ENCODE assay signal across 21 cellular contexts in genomic region chr10:95496246-95496911, GRCh38.
DNase-seq lines count a peak whose midpoint lies in the region; ATAC-seq and TF ChIP-seq lines count a peak whose summit lies in the region.
"Had no signal": no experiment of that assay in that cellular context is flagged by ENCODE, and none has a peak within 500 bp of the region (broad histone marks: within the 10 kb centered on the region; RNA-seq: fewer than 3 reads in every experiment).

No MANE protein-coding gene starts in this region.

- H3K79me2 ChIP-seq in H9 (ENCODE audit: insufficient read depth, low read length) = no peaks in the 10 kb centered on the region

- H2BK20ac ChIP-seq in H9 (ENCODE audit: low read depth, low read length, poor library complexity, severe bottlenecking) = no peak overlapping the region

- H3K27ac Mint-ChIP-seq in H9 (peak overlapping the region in 2 of 3 experiments; percentile 66 to 78; a peak in 3 of 7 replicates), WTC11 (peak overlapping the region; percentile 78; the same call in 1 of the 2 replicates)
- H3K27ac Mint-ChIP-seq: activated naive CD8-positive, alpha-beta T cell treated with anti-CD3 and anti-CD28 coated beads for 36 hours; activated T-helper 2 cell treated with anti-CD3 and anti-CD28 coated beads, Interferon-gamma antibody, Interleukin-2, Interleukin-4, amounts not matched to agents 10 μg/mL and 5 μg/mL and 100 μg/mL, durations not matched to agents 14 hours and 24 hours and 36 hours; memory B cell; naive thymus-derived CD4-positive, alpha-beta T cell had no signal

- peaks cover 30 to 36% of the 10 kb centered on the region in 2 experiments for H3K4me1 Mint-ChIP-seq in H9
- H3K4me1 Mint-ChIP-seq in WTC11 = peaks cover 51% of the 10 kb centered on the region
- H3K4me1 Mint-ChIP-seq: memory B cell; naive thymus-derived CD4-positive, alpha-beta T cell had no signal

- H3K23me2 ChIP-seq in H9 (ENCODE audit: insufficient read length, low read depth, low read length, poor library complexity, severe bottlenecking) = no peaks in the 10 kb centered on the region

- H3K27me3 Mint-ChIP-seq in H9 (ENCODE audit: low read depth) (no peaks in the 10 kb centered on the region), WTC11 (ENCODE audit: low read depth) (no peaks in the 10 kb centered on the region)

- H3K4me3 Mint-ChIP-seq in H9 (no peak overlapping the region), WTC11 (no peak overlapping the region)
- H3K4me3 Mint-ChIP-seq: activated naive CD8-positive, alpha-beta T cell treated with anti-CD3 and anti-CD28 coated beads for 36 hours; memory B cell; naive thymus-derived CD4-positive, alpha-beta T cell had no signal

- WGBS in H9 (ENCODE audit: extremely low coverage, insufficient read length, low lambda C conversion rate) = no CpG with 5 or more reads among the region's 2 CpGs

- no peak overlapping the region for H4K8ac ChIP-seq in H9 (replicated peaks; ENCODE audit: insufficient read length, low read depth, low read length)

- no peak overlapping the region for H3K4ac ChIP-seq in H9 (ENCODE audit: low read depth, low read length)

- H3K23ac ChIP-seq in H9 (ENCODE audit: insufficient read length, low read depth, low read length) = no peak overlapping the region

- no peaks in the 10 kb centered on the region; a peak in 1 of 5 replicates for H3K9me3 Mint-ChIP-seq in H9
- no peaks in the 10 kb centered on the region for H3K9me3 Mint-ChIP-seq in WTC11
- H3K9me3 Mint-ChIP-seq: activated naive CD8-positive, alpha-beta T cell treated with anti-CD3 and anti-CD28 coated beads for 36 hours; activated T-helper 2 cell treated with anti-CD3 and anti-CD28 coated beads, Interferon-gamma antibody, Interleukin-2, Interleukin-4, amounts not matched to agents 10 μg/mL and 5 μg/mL and 100 μg/mL, durations not matched to agents 14 hours and 24 hours and 36 hours; memory B cell had no signal

- H3K36me3 Mint-ChIP-seq in H9 (ENCODE audit: insufficient read depth in 1 of 3, low read depth in 3 of 3) = peaks cover 0 to 2% (median 0%) of the 10 kb centered on the region in 3 experiments; a peak in 1 of 7 replicates
- H3K36me3 Mint-ChIP-seq in WTC11 = no peaks in the 10 kb centered on the region
- H3K36me3 Mint-ChIP-seq: activated naive CD8-positive, alpha-beta T cell treated with anti-CD3 and anti-CD28 coated beads for 36 hours; memory B cell had no signal

- H3K4me3 ChIP-seq in stomach smooth muscle (ENCODE audit: low read length in 2 of 2) = no peak overlapping the region
- H3K4me3 ChIP-seq in WERI-Rb-1 (ENCODE audit: low read depth, low read length) = no peak overlapping the region
- H3K4me3 ChIP-seq: BLaER1 treated with 17β-estradiol and CSF1 and Interleukin-3, amounts not matched to agents 10 nM and 100 nM; GM12878 had no signal

- H3K79me1 ChIP-seq in H9 (ENCODE audit: insufficient read depth, low read depth, low read length, poor library complexity, severe bottlenecking) = no peaks in the 10 kb centered on the region

- no peak overlapping the region for H2BK5ac ChIP-seq in H9 (ENCODE audit: insufficient read length, low read length)

- no peak overlapping the region for H4K91ac ChIP-seq in H9 (ENCODE audit: insufficient read length, low read depth, low read length)

- H2BK120ac ChIP-seq in H9 (ENCODE audit: low read depth, low read length, poor library complexity, severe bottlenecking) = no peak overlapping the region

- H3K27ac ChIP-seq in H9 (ENCODE audit: insufficient read length, low read depth, low read length) (no peak overlapping the region), stomach smooth muscle (ENCODE audit: low read length) (peak overlapping the region; percentile 94), WERI-Rb-1 (no peak overlapping the region)
- H3K27ac ChIP-seq: BLaER1 treated with 17β-estradiol and CSF1 and Interleukin-3, amounts not matched to agents 10 nM and 100 nM; KMS-11; parathyroid adenoma had no signal

- no peaks in the 10 kb centered on the region for H4K20me1 ChIP-seq in H9 (ENCODE audit: control insufficient read depth, insufficient read depth, insufficient read length)
- H4K20me1 ChIP-seq: BLaER1 treated with 17β-estradiol and CSF1 and Interleukin-3, amounts not matched to agents 10 nM and 100 nM had no signal

- H3K4me2 ChIP-seq in H9 (ENCODE audit: insufficient read depth, insufficient read length, low read length) = no peak overlapping the region
- H3K4me2 ChIP-seq: BLaER1 treated with 17β-estradiol and CSF1 and Interleukin-3, amounts not matched to agents 10 nM and 100 nM; KMS-11 had no signal

- CTCF ChIA-PET in WTC11 (lab: Charles Lee) = interaction anchor here (1.0 to 1.2 kb wide), 2 partner anchors 17 to 105 kb away, joined by 3 read pairs; no protein-coding TSS in a partner anchor

- no peak for DNase-seq in H9
- DNase-seq in WTC11 (ENCODE audit: low spot score) = no peak
- DNase-seq in myocyte (ENCODE audit: low read depth) = peak; percentile 67
- DNase-seq in NCI-H1105 treated with DMSO at 0.1 percent for 48 hours (lab: John Stamatoyannopoulos, UW) = no peak
- no peak for DNase-seq in NCI-H510A treated with DMSO at 0.1 percent for 48 hours (lab: John Stamatoyannopoulos, UW)
- no peak for DNase-seq in WERI-Rb-1
- DNase-seq: activated CD4-positive, alpha-beta T cell treated with anti-CD3 and anti-CD28 coated beads, Interleukin-2, amount 50 U/mL, for 48 hours; activated naive CD8-positive, alpha-beta T cell treated with anti-CD3 and anti-CD28 coated beads for 36 hours; left colon; naive thymus-derived CD4-positive, alpha-beta T cell; NCI-H1694 treated with DMSO at 0.1 percent for 48 hours; NCI-H748 treated with DMSO at 0.1 percent for 48 hours; stimulated activated CD8-positive, alpha-beta memory T cell treated with anti-CD3 and anti-CD28 coated beads, Interleukin-4, amount 100 ng/mL, for 48 hours; T1000 had no signal

- no peak overlapping the region for H3K14ac ChIP-seq in H9 (ENCODE audit: insufficient read depth, low read length)

- H3T11ph ChIP-seq in H9 (ENCODE audit: low read length) = no peak overlapping the region

- no peak overlapping the region for H2BK15ac ChIP-seq in H9 (ENCODE audit: low read depth, low read length)

- H3K9ac ChIP-seq in H9 (ENCODE audit: extremely low read depth, insufficient read length, low read length) (no peak overlapping the region), stomach smooth muscle (ENCODE audit: low read length in 2 of 2) (no peak overlapping the region)
- H3K9ac ChIP-seq: BLaER1 treated with 17β-estradiol and CSF1 and Interleukin-3, amounts not matched to agents 10 nM and 100 nM; KMS-11; parathyroid adenoma had no signal

- no peak overlapping the region for H4K5ac ChIP-seq in H9 (ENCODE audit: insufficient read length, low read depth, low read length)

- no peak overlapping the region for H3K18ac ChIP-seq in H9 (ENCODE audit: insufficient read length, low read depth, low read length)

- TF ChIP-seq CTCF in H9 (conservative IDR thresholded peaks at IDR 0.05) (no peak), WTC11 (IDR thresholded peaks at IDR 0.05) (no peak), WERI-Rb-1 (IDR thresholded peaks at IDR 0.05; ENCODE audit: low read depth, low read length) (no peak)

- H3K36me3 ChIP-seq in stomach smooth muscle (ENCODE audit: control insufficient read depth in 2 of 2, insufficient read depth in 2 of 2, low read length in 2 of 2) (peaks cover 5 to 17% of the 10 kb centered on the region in 2 donors), WERI-Rb-1 (no peaks in the 10 kb centered on the region)
- H3K36me3 ChIP-seq: BLaER1 treated with 17β-estradiol and CSF1 and Interleukin-3, amounts not matched to agents 10 nM and 100 nM had no signal

- no peaks in the 10 kb centered on the region for H3K9me3 ChIP-seq in H9 (ENCODE audit: control insufficient read depth, low read depth, low read length)
- no peaks in the 10 kb centered on the region for H3K9me3 ChIP-seq in stomach smooth muscle (ENCODE audit: control insufficient read depth in 2 of 2, low read length in 2 of 2)
- H3K9me3 ChIP-seq in WERI-Rb-1 (ENCODE audit: severe bottlenecking) = no peaks in the 10 kb centered on the region
- H3K9me3 ChIP-seq: BLaER1 treated with 17β-estradiol and CSF1 and Interleukin-3, amounts not matched to agents 10 nM and 100 nM had no signal

- ATAC-seq in WTC11 = no peak
- ATAC-seq: GM12878; left colon; naive thymus-derived CD4-positive, alpha-beta T cell had no signal

- H3K4me1 ChIP-seq in H9 (ENCODE audit: insufficient read depth, low read length) (peaks cover 3% of the 10 kb centered on the region; the same call in 1 of the 2 replicates), stomach smooth muscle (ENCODE audit: control insufficient read depth, insufficient read depth, low read length) (peaks cover 45% of the 10 kb centered on the region)

- H3K27me3 ChIP-seq in H9 (ENCODE audit: insufficient read depth, low read length) = no peaks in the 10 kb centered on the region
- no peaks in the 10 kb centered on the region for H3K27me3 ChIP-seq in stomach smooth muscle (ENCODE audit: control insufficient read depth in 1 of 2, insufficient read depth in 2 of 2, low read length in 2 of 2)
- no peaks in the 10 kb centered on the region for H3K27me3 ChIP-seq in WERI-Rb-1 (ENCODE audit: insufficient read depth, low read depth, severe bottlenecking)
- H3K27me3 ChIP-seq: BLaER1 treated with 17β-estradiol and CSF1 and Interleukin-3, amounts not matched to agents 10 nM and 100 nM had no signal

- H2AFZ ChIP-seq in H9 (ENCODE audit: low read length) = no peak overlapping the region
- H2AFZ ChIP-seq: parathyroid adenoma had no signal

- no peak overlapping the region for H2BK12ac ChIP-seq in H9 (ENCODE audit: insufficient read length, low read depth, low read length)

- no peak overlapping the region for H2AK5ac ChIP-seq in H9 (ENCODE audit: insufficient read length, low read length)

- H3K56ac ChIP-seq in H9 (ENCODE audit: insufficient read length, low read depth, low read length) = no peak overlapping the region

- POLR2A ChIA-PET in WTC11 (lab: Charles Lee) = interaction anchor here (0.8 kb wide), 1 partner anchor 19 kb away, joined by 3 read pairs; no protein-coding TSS in a partner anchor

TF ChIP-seq in WTC11, 78 proteins besides CTCF, POLR2A, EP300 and RAD21:
- TF ChIP-seq MYBL2 (CRISPR knock-in tag; IDR thresholded peaks at IDR 0.05) = no peak
- no peak for TF ChIP-seq NFATC4 (CRISPR knock-in tag; IDR thresholded peaks at IDR 0.05)
- TF ChIP-seq ZNF317 (CRISPR knock-in tag; IDR thresholded peaks at IDR 0.05; ENCODE audit: borderline replicate concordance, low read depth) = no peak
- no peak for TF ChIP-seq USF1 (CRISPR knock-in tag; IDR thresholded peaks at IDR 0.05)
- no peak for TF ChIP-seq EMX1 (CRISPR knock-in tag; IDR thresholded peaks at IDR 0.05)
TF ChIP-seq in WTC11: peak in this region for 0.
